26 cellular contexts compared by ENCODE assay signal in genomic region chr18:52572036-52572750, GRCh38.
"Had no signal": no experiment of that assay in that cellular context is flagged by ENCODE, and none has a peak within 500 bp of the region (broad histone marks: within the 10 kb centered on the region; RNA-seq: fewer than 3 reads in every experiment).

No MANE protein-coding gene starts in this region.

- DNase-seq: activated CD4-positive, alpha-beta T cell treated with anti-CD3 and anti-CD28 coated beads for 1 hour; activated CD4-positive, alpha-beta T cell treated with anti-CD3 and anti-CD28 coated beads, Interleukin-2, amount 50 U/mL, for 1 hour; activated CD8-positive, alpha-beta T cell treated with anti-CD3 and anti-CD28 coated beads, Interleukin-2, amount 10 ng/mL, durations not matched to agents 7 days and 5 days; activated gamma-delta T cell; aorta; brain microvascular endothelial cell; colonic mucosa; esophagus squamous epithelium; gastrocnemius medialis; head of caudate nucleus; hypothalamus; mucosa of descending colon; nucleus accumbens; sigmoid colon; stimulated activated CD4-positive, alpha-beta T cell treated with anti-CD3 and anti-CD28 coated beads, Interleukin-2, amount 100 ng/mL, for 48 hours; stimulated activated CD8-positive, alpha-beta memory T cell treated with anti-CD3 and anti-CD28 coated beads, Interleukin-4, amount 100 ng/mL, for 48 hours; stimulated activated naive CD4-positive, alpha-beta T cell; T-cell; tibial artery had no signal

- ATAC-seq: activated CD8-positive, alpha-beta T cell treated with anti-CD3 and anti-CD28 coated beads, Interleukin-2, amount 10 ng/mL, durations not matched to agents 7 days and 5 days; gastrocnemius medialis; mucosa of descending colon; T-cell had no signal

- H3K36me3 ChIP-seq: brain microvascular endothelial cell, colonic mucosa, esophagus squamous epithelium, gastrocnemius medialis, sigmoid colon, tibial artery had no signal

- H3K9me3 Mint-ChIP-seq: activated naive CD4-positive, alpha-beta T cell treated with anti-CD3 and anti-CD28 coated beads, Interleukin-2, amount 50 U/mL, for 24 hours; activated T-helper 1 cell treated with anti-CD3 and anti-CD28 coated beads, Interleukin-12 subunit alpha, Interleukin-12 subunit beta, Interleukin-2, Interleukin-4 antibody, amounts not matched to agents 30 ng/mL and 10 ng/mL and 1 ng/mL, durations not matched to agents 14 hours and 24 hours and 36 hours; central memory CD8-positive, alpha-beta T cell had no signal

- H3K27ac Mint-ChIP-seq: activated CD8-positive, alpha-beta T cell treated with anti-CD3 and anti-CD28 coated beads, Interleukin-2, amount 10 ng/mL, durations not matched to agents 7 days and 5 days; activated naive CD4-positive, alpha-beta T cell treated with anti-CD3 and anti-CD28 coated beads, Interleukin-2, amount 50 U/mL, for 24 hours; activated T-helper 1 cell treated with anti-CD3 and anti-CD28 coated beads, Interleukin-12 subunit alpha, Interleukin-12 subunit beta, Interleukin-2, Interleukin-4 antibody, amounts not matched to agents 30 ng/mL and 10 ng/mL and 1 ng/mL, durations not matched to agents 14 hours and 24 hours and 36 hours; memory B cell; T-cell; T-helper 2 cell treated with Interferon-gamma antibody and Interleukin-4, amounts not matched to agents 5 μg/mL and 100 μg/mL, for 36 hours had no signal

- H3K27me3 Mint-ChIP-seq: activated naive CD4-positive, alpha-beta T cell treated with anti-CD3 and anti-CD28 coated beads, Interleukin-2, amount 50 U/mL, for 24 hours; central memory CD8-positive, alpha-beta T cell; memory B cell; T-cell had no signal

- H3K4me3 Mint-ChIP-seq: activated CD8-positive, alpha-beta T cell treated with anti-CD3 and anti-CD28 coated beads, Interleukin-2, amount 10 ng/mL, durations not matched to agents 7 days and 5 days; activated naive CD4-positive, alpha-beta T cell treated with anti-CD3 and anti-CD28 coated beads, Interleukin-2, amount 50 U/mL, for 24 hours; activated T-helper 1 cell treated with anti-CD3 and anti-CD28 coated beads, Interleukin-12 subunit alpha, Interleukin-12 subunit beta, Interleukin-2, Interleukin-4 antibody, amounts not matched to agents 30 ng/mL and 10 ng/mL and 1 ng/mL, durations not matched to agents 14 hours and 24 hours and 36 hours; central memory CD8-positive, alpha-beta T cell; memory B cell; T-cell; T-helper 2 cell treated with Interferon-gamma antibody and Interleukin-4, amounts not matched to agents 5 μg/mL and 100 μg/mL, for 36 hours had no signal

- H3K9me3 ChIP-seq: colonic mucosa, esophagus squamous epithelium, gastrocnemius medialis, mucosa of descending colon, sigmoid colon, tibial artery had no signal

- H3K4me1 ChIP-seq: colonic mucosa, esophagus squamous epithelium, gastrocnemius medialis, parathyroid adenoma, tibial artery had no signal

- H3K36me3 Mint-ChIP-seq: activated naive CD4-positive, alpha-beta T cell treated with anti-CD3 and anti-CD28 coated beads, Interleukin-2, amount 50 U/mL, for 24 hours; memory B cell; T-cell had no signal

- H3K27me3 ChIP-seq: brain microvascular endothelial cell, colonic mucosa, esophagus squamous epithelium, gastrocnemius medialis, sigmoid colon, tibial artery had no signal

- H3K27ac ChIP-seq: brain microvascular endothelial cell, colonic mucosa, esophagus squamous epithelium, gastrocnemius medialis, parathyroid adenoma, sigmoid colon, tibial artery had no signal

- H3K4me3 ChIP-seq: colonic mucosa, esophagus squamous epithelium, gastrocnemius medialis, mucosa of descending colon, sigmoid colon, smooth muscle cell, tibial artery had no signal

- H3K4me1 Mint-ChIP-seq: activated naive CD4-positive, alpha-beta T cell treated with anti-CD3 and anti-CD28 coated beads, Interleukin-2, amount 50 U/mL, for 24 hours; central memory CD8-positive, alpha-beta T cell; memory B cell; T-cell had no signal
